In the genomic region with DNA sequence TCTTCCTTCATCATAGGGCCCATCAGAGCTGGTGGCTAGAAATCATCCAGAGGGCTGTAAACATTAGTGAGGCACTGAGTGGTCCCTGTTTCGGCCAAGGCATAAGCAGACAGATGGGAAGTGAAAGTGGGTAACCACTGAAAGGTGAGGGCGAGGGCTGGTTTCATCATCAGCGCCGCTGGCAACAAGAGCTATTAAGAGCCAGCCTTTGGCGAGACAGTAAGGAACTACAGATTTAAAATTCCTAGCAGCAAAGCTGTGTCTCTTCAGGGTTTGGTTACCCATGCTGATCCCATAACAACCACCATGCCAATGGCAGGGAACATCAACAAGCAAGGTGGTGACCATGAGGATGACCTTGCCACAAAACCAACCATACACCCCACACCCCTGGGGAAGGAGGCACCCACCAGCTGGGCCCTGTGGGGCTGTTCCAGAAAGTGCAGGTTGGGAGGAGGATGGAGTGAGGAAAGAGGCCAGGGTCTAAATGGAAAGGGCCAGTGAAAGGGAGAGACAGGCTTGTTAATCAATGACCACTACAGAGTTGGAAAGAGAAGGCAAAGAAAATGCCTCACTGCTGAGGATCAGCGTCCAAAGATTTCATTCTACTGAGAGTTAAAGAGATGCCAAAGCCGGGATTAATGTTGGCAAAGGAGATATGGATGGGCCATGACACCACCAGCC, we compare ENCODE assay signal across 9 cellular contexts. TPM values are rescaled to one million over a fixed set of nuclear protein-coding genes. Genes with fewer than 3 reads are reported as not detected.
DNase-seq lines count a peak whose midpoint lies in the region; ATAC-seq, FAIRE-seq and TF ChIP-seq lines count a peak whose summit lies in the region.
"Had no signal": no experiment of that assay in that cellular context is flagged by ENCODE, and none has a peak within 500 bp of the region (broad histone marks: within the 10 kb centered on the region; RNA-seq: fewer than 3 reads in every experiment).

No MANE protein-coding gene starts in this region.

- CTCF ChIA-PET in HEK293T (lab: Yijun Ruan, JAX), result no interaction called here

- POLR2A ChIA-PET in HEK293T (lab: Yijun Ruan, JAX), result no interaction called here

- no peak for FAIRE-seq in frontal cortex (lab: Jason Lieb, UNC)

- ATAC-seq in GM18520 (IDR thresholded peaks at IDR 0.05; ENCODE audit: unreplicated experiment) (peak; percentile 73), GM21529 (IDR thresholded peaks at IDR 0.05; ENCODE audit: unreplicated experiment) (peak; percentile 92), HG03521 (IDR thresholded peaks at IDR 0.05; ENCODE audit: unreplicated experiment) (peak; percentile 60)

- DNase-seq in germinal center (ENCODE audit: low spot score) (peak; percentile 41), HPDE6-E6E7 (ENCODE audit: extremely low spot score) (no peak), frontal cortex (ENCODE audit: low spot score in 2 of 2) (no peak), HEK293T (ENCODE audit: extremely low spot score) (no peak), DMS79 (lab: John Stamatoyannopoulos, UW) (no peak)
- DNase-seq: MG63 had no signal

TF ChIP-seq in HEK293T, 16 proteins besides CTCF, POLR2A, EP300 and RAD21:
- TF ChIP-seq ELF4 (IDR thresholded peaks at IDR 0.05) (no peak), TARDBP (IDR thresholded peaks at IDR 0.05) (no peak), HDGF (IDR thresholded peaks at IDR 0.05; ENCODE audit: borderline replicate concordance) (no peak), FOXA1 (IDR thresholded peaks at IDR 0.05) (no peak), SUZ12 (IDR thresholded peaks at IDR 0.05) (no peak), NFRKB (IDR thresholded peaks at IDR 0.05) (no peak), FOXK2 (IDR thresholded peaks at IDR 0.05) (no peak), BHLHE40 (IDR thresholded peaks at IDR 0.05; ENCODE audit: borderline replicate concordance) (no peak), L3MBTL2 (conservative IDR thresholded peaks at IDR 0.05) (no peak), SP1 (IDR thresholded peaks at IDR 0.05) (no peak), LEF1 (IDR thresholded peaks at IDR 0.05; ENCODE audit: borderline replicate concordance) (no peak), ARNT (IDR thresholded peaks at IDR 0.05) (no peak), CTBP1 (IDR thresholded peaks at IDR 0.05; ENCODE audit: borderline replicate concordance) (no peak), ZNF384 (IDR thresholded peaks at IDR 0.05) (no peak), PKNOX1 (IDR thresholded peaks at IDR 0.05) (no peak)
TF ChIP-seq in HEK293T: peak in this region for 0.

RNA-seq across cellular contexts. Expression of gene SLC20A1, which starts 9.0 kb away (rescaled TPM):
- total RNA-seq in frontal cortex, result 21.6 TPM

RNA-seq across cellular contexts. Expression of gene CHCHD5, which starts 52.3 kb away (rescaled TPM):
- total RNA-seq in frontal cortex, result 3.3 TPM
